11 cellular contexts compared by ENCODE assay signal in the genomic region with DNA sequence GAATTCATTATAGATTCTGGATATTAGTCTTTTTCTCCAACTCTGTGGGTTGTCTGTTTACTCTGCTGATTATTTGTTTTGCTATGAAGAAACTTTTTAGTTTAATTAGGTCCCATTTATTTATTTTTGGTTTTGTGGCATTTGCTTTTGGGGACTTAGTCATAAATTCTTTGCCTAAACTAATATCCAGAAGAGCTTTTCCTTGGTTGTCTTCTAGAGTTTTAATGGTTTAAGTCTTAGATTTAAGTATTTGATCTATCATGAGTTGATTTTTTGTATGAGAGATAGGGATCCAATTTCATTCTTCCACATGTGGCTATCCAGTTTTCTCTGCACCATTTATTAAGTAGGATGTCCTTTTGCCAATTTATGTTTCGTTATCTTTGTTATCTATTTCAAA.
"Had no signal": no experiment of that assay in that cellular context is flagged by ENCODE, and none has a peak within 500 bp of the region (broad histone marks: within the 10 kb centered on the region; RNA-seq: fewer than 3 reads in every experiment).

No MANE protein-coding gene starts in this region.

- H3K9ac ChIP-seq: GM23248 had no signal

- H3K27ac Mint-ChIP-seq: GM23338, H9, HFFc6 had no signal

- H3K27ac ChIP-seq: GM23248 had no signal

- H3K4me1 ChIP-seq: HAP-1 had no signal

- H3K4me3 ChIP-seq: GM23248, GM23338, HAP-1 had no signal

- H3K4me2 ChIP-seq: GM23338 had no signal

- H3K4me1 Mint-ChIP-seq: GM23338, H9 had no signal

- H3K36me3 ChIP-seq: HAP-1 had no signal

- H3K9me3 Mint-ChIP-seq: GM23338, H9 had no signal

- FAIRE-seq: H1, H54 had no signal

- H3K4me3 Mint-ChIP-seq: GM23338, H9, HFFc6 had no signal

- DNase-seq: GM23248, GOT3, H7, H9, HCEC 1CT, HFFc6 had no signal

- H3K9me3 ChIP-seq: HAP-1 had no signal

- ATAC-seq: GM23338, HCT116 had no signal

- H2AFZ ChIP-seq: GM23248, GM23338 had no signal
